In genomic region chr16:75122609-75123008, GRCh38 we compare ENCODE assay signal across 28 cellular contexts. TPM values are rescaled to one million over a fixed set of nuclear protein-coding genes. Genes with fewer than 3 reads are reported as not detected.
"Had no signal": no experiment of that assay in that cellular context is flagged by ENCODE, and none has a peak within 500 bp of the region (broad histone marks: within the 10 kb centered on the region; RNA-seq: fewer than 3 reads in every experiment).

No MANE protein-coding gene starts in this region.

- H3K27me3 Mint-ChIP-seq: effector memory CD8-positive, alpha-beta T cell had no signal

- FAIRE-seq: colon, endometrium, endothelial cell of umbilical vein, frontal cortex had no signal

- H3K27ac Mint-ChIP-seq: dendritic cell treated with granulocyte-macrophage colony-stimulating factor and Interleukin-4, amounts not matched to agents 40 ng/mL and 50 ng/mL, for 4 days; effector memory CD8-positive, alpha-beta T cell; endodermal cell had no signal

- H3K4me3 ChIP-seq: colonic mucosa, coronary artery, dorsolateral prefrontal cortex, esophagus muscularis mucosa, esophagus squamous epithelium, gastrocnemius medialis, gastroesophageal sphincter, heart left ventricle, heart right ventricle had no signal

- H3K9me3 ChIP-seq: colonic mucosa had no signal

- H3K27ac ChIP-seq: colonic mucosa, coronary artery, dorsolateral prefrontal cortex, epithelial cell of prostate, esophagus muscularis mucosa, esophagus squamous epithelium, foreskin keratinocyte, gastrocnemius medialis, gastroesophageal sphincter, heart left ventricle, heart right ventricle had no signal

- H3K4me3 Mint-ChIP-seq: dendritic cell treated with granulocyte-macrophage colony-stimulating factor and Interleukin-4, amounts not matched to agents 40 ng/mL and 50 ng/mL, for 4 days; effector memory CD8-positive, alpha-beta T cell; endodermal cell had no signal

- H3K27me3 ChIP-seq: colonic mucosa, dorsolateral prefrontal cortex, esophagus muscularis mucosa, esophagus squamous epithelium, foreskin keratinocyte, gastrocnemius medialis, gastroesophageal sphincter, heart left ventricle, heart right ventricle had no signal

- DNase-seq: colonic mucosa; cortex of kidney; dermis blood vessel endothelial cell; dorsolateral prefrontal cortex; effector CD4-positive, alpha-beta T cell; effector CD8-positive, alpha-beta T cell; effector memory CD4-positive, alpha-beta T cell; effector memory CD8-positive, alpha-beta T cell; esophagus squamous epithelium; foreskin fibroblast; foreskin keratinocyte; foreskin melanocyte; gastrocnemius medialis; glutamatergic neuron; head of caudate nucleus; heart left ventricle; heart right ventricle had no signal

- H3K36me3 ChIP-seq: colonic mucosa, esophagus muscularis mucosa, esophagus squamous epithelium, gastrocnemius medialis, gastroesophageal sphincter, heart left ventricle, heart right ventricle had no signal

- ATAC-seq: effector memory CD8-positive, alpha-beta T cell; esophagus mucosa; foreskin keratinocyte; gastrocnemius medialis; gastroesophageal sphincter; heart left ventricle; heart right ventricle had no signal

- H3K4me1 ChIP-seq: colonic mucosa, esophagus muscularis mucosa, esophagus squamous epithelium, foreskin keratinocyte, gastrocnemius medialis, gastroesophageal sphincter, heart left ventricle, heart right ventricle had no signal

RNA-seq across cellular contexts. Expression of gene LDHD, which starts 6.0 kb away (rescaled TPM):
- total RNA-seq: endothelial cell of umbilical vein had no signal
